23 cellular contexts compared by ENCODE assay signal in genomic region chr1:30780409-30780808, GRCh38. TPM values are rescaled to one million over a fixed set of nuclear protein-coding genes. Genes with fewer than 3 reads are reported as not detected.
DNase-seq lines count a peak whose midpoint lies in the region; ATAC-seq and TF ChIP-seq lines count a peak whose summit lies in the region.
"Had no signal": no experiment of that assay in that cellular context is flagged by ENCODE, and none has a peak within 500 bp of the region (broad histone marks: within the 10 kb centered on the region; RNA-seq: fewer than 3 reads in every experiment).

No MANE protein-coding gene starts in this region.

- H3K27me3 ChIP-seq in spleen (replicated peaks in 1 of 7): no peaks in the 10 kb centered on the region
- H3K27me3 ChIP-seq: Peyer's patch, transverse colon had no signal

- H3K27me3 Mint-ChIP-seq in central memory CD8-positive, alpha-beta T cell: no peaks in the 10 kb centered on the region
- peaks cover 69% of the 10 kb centered on the region for H3K27me3 Mint-ChIP-seq in activated naive CD4-positive, alpha-beta T cell treated with anti-CD3 and anti-CD28 coated beads, Interleukin-2, amount 10 ng/mL, durations not matched to agents 7 days and 5 days

- intact Hi-C loops in spleen (cut with DNase I; ENCODE audit: low total_unique reads): loop anchor here (5.0 kb wide), 1 partner anchor 132 kb away; no protein-coding TSS in a partner anchor

- peaks cover 20 to 75% (median 40%) of the 10 kb centered on the region in 6 donors for H3K4me1 ChIP-seq in spleen

- H3K9me3 ChIP-seq in spleen: no peaks in the 10 kb centered on the region
- H3K9me3 ChIP-seq: gastroesophageal sphincter, Peyer's patch, transverse colon had no signal

- no peak overlapping the region for H3K4me3 ChIP-seq in spleen
- H3K4me3 ChIP-seq: gastroesophageal sphincter, Peyer's patch, transverse colon had no signal

- H3K4me1 Mint-ChIP-seq in central memory CD8-positive, alpha-beta T cell: peaks cover 19% of the 10 kb centered on the region
- peaks cover 17% of the 10 kb centered on the region for H3K4me1 Mint-ChIP-seq in activated naive CD4-positive, alpha-beta T cell treated with anti-CD3 and anti-CD28 coated beads, Interleukin-2, amount 10 ng/mL, durations not matched to agents 7 days and 5 days

- H3K9me3 Mint-ChIP-seq in central memory CD8-positive, alpha-beta T cell: no peaks in the 10 kb centered on the region
- H3K9me3 Mint-ChIP-seq in activated naive CD4-positive, alpha-beta T cell treated with anti-CD3 and anti-CD28 coated beads, Interleukin-2, amount 10 ng/mL, durations not matched to agents 7 days and 5 days: no peaks in the 10 kb centered on the region
- H3K9me3 Mint-ChIP-seq: CD4-positive, CD25-positive, alpha-beta regulatory T cell; immature natural killer cell had no signal

- no peak for TF ChIP-seq CTCF in spleen (IDR thresholded peaks at IDR 0.05 in 8 of 11, conservative IDR thresholded peaks at IDR 0.05 in 3 of 11)

- peak overlapping the region in 5 of 8 donors; percentile 49 to 78 (median 58) for H3K27ac ChIP-seq in spleen
- H3K27ac ChIP-seq: gastroesophageal sphincter, Peyer's patch, transverse colon had no signal

- peak overlapping the region; percentile 5 for H3K4me3 Mint-ChIP-seq in central memory CD8-positive, alpha-beta T cell
- no peak overlapping the region for H3K4me3 Mint-ChIP-seq in activated naive CD4-positive, alpha-beta T cell treated with anti-CD3 and anti-CD28 coated beads, Interleukin-2, amount 10 ng/mL, durations not matched to agents 7 days and 5 days
- H3K4me3 Mint-ChIP-seq: immature natural killer cell had no signal

- H3K36me3 Mint-ChIP-seq in central memory CD8-positive, alpha-beta T cell (ENCODE audit: insufficient read depth): peaks cover 9% of the 10 kb centered on the region
- no peaks in the 10 kb centered on the region for H3K36me3 Mint-ChIP-seq in activated naive CD4-positive, alpha-beta T cell treated with anti-CD3 and anti-CD28 coated beads, Interleukin-2, amount 10 ng/mL, durations not matched to agents 7 days and 5 days
- H3K36me3 Mint-ChIP-seq: CD4-positive, CD25-positive, alpha-beta regulatory T cell; immature natural killer cell had no signal

- CTCF ChIA-PET in activated naive CD4-positive, alpha-beta T cell treated with anti-CD3 and anti-CD28 coated beads, Interleukin-2, amount 10 ng/mL, durations not matched to agents 7 days and 5 days (lab: Charles Lee): interaction anchor here (0.9 to 14.4 kb wide), 8 partner anchors 21 to 132 kb away, joined by 3 to 465 read pairs (median 32); partner anchors contain the start of genes LAPTM5 and MATN1

- H3K36me3 ChIP-seq in spleen: no peaks in the 10 kb centered on the region
- H3K36me3 ChIP-seq: gastroesophageal sphincter, Peyer's patch, transverse colon had no signal

- no peak for ATAC-seq in central memory CD8-positive, alpha-beta T cell (replicated peaks; ENCODE audit: extremely low read depth, poor library complexity, severe bottlenecking)

- DNase-seq in CD1c-positive myeloid dendritic cell (ENCODE audit: extremely low spot score) (peak; percentile 93), MV-4-11 (lab: John Stamatoyannopoulos, UW) (peak; percentile 58), spleen (no peak), Ammon's horn (ENCODE audit: low spot score) (no peak)
- no peak for DNase-seq in central memory CD8-positive, alpha-beta T cell (ENCODE audit: low spot score in 2 of 2)
- DNase-seq in activated naive CD4-positive, alpha-beta T cell treated with anti-CD3 and anti-CD28 coated beads, Interleukin-2, amount 10 ng/mL, durations not matched to agents 7 days and 5 days: no peak
- DNase-seq in stimulated activated CD4-positive, alpha-beta T cell treated with anti-CD3 and anti-CD28 coated beads, Interleukin-12 subunit alpha, Interleukin-12 subunit beta, amount 100 ng/mL, for 4 hours: no peak
- DNase-seq: activated effector memory CD4-positive, alpha-beta T cell treated with anti-CD3 and anti-CD28 coated beads, Interleukin-2, amount 50 U/mL, for 16 hours; activated T-cell treated with anti-CD3 and anti-CD28 coated beads, Interleukin-2, amount 50 U/mL, for 1 hour; CD4-positive, CD25-positive, alpha-beta regulatory T cell; cerebellar nuclear complex; hypothalamus; immature natural killer cell; NCI-H1105 treated with DMSO at 0.1 percent for 48 hours; NCI-H526 treated with DMSO at 0.1 percent for 48 hours; occipital lobe; SHP77 treated with DMSO at 0.1 percent for 48 hours; transverse colon had no signal

- TF ChIP-seq POLR2A in spleen (IDR thresholded peaks at IDR 0.05): no peak

- 40 to 45% (median 43%) methylated on average over 5 of the region's 5 CpGs for WGBS in spleen, 5 donors

- H3K27ac Mint-ChIP-seq in central memory CD8-positive, alpha-beta T cell (ENCODE audit: low read depth): no peak overlapping the region
- H3K27ac Mint-ChIP-seq in activated naive CD4-positive, alpha-beta T cell treated with anti-CD3 and anti-CD28 coated beads, Interleukin-2, amount 10 ng/mL, durations not matched to agents 7 days and 5 days: no peak overlapping the region

RNA-seq across cellular contexts. Expression of gene LAPTM5, which starts 22.8 kb away (rescaled TPM):
- total RNA-seq in spleen: 100 to 1,000 TPM; 473 to 747 (median 586) TPM
- 100 to 1,000 TPM; 419 to 691 (median 502) TPM for polyA plus RNA-seq in spleen

RNA-seq across cellular contexts. Expression of gene MATN1, which starts 57.0 kb away (rescaled TPM):
- 1 to 10 TPM in 1 of 7 donors, under 1 TPM in 5, not detected in 1; 0.30 to 1.1 (median 0.69) TPM for total RNA-seq in spleen
- polyA plus RNA-seq in spleen: under 1 TPM; 0.04 to 0.08 (median 0.06) TPM
- total RNA-seq: fibroblast of lung, gastroesophageal sphincter, mesenteric fat pad, myocyte, Peyer's patch, transverse colon had no signal
- polyA plus RNA-seq: CD4-positive, CD25-positive, alpha-beta regulatory T cell; fibroblast of lung; immature natural killer cell had no signal

Comparison
In these comparisons a context has a peak if more than half of its experiments do, and no peak if none do; other contexts are left out.
1. DNase-seq: peak in CD1c-positive myeloid dendritic cell (single experiment) and MV-4-11 (single experiment); none in central memory CD8-positive, alpha-beta T cell (0 of 2), spleen (single experiment), activated naive CD4-positive, alpha-beta T cell treated with anti-CD3 and anti-CD28 coated beads, Interleukin-2, amount 10 ng/mL, durations not matched to agents 7 days and 5 days (single experiment), Ammon's horn (single experiment) and stimulated activated CD4-positive, alpha-beta T cell treated with anti-CD3 and anti-CD28 coated beads, Interleukin-12 subunit alpha, Interleukin-12 subunit beta, amount 100 ng/mL, for 4 hours (single experiment).